In genomic region chr5:34486160-34486765, GRCh38 we compare ENCODE assay signal across 8 cellular contexts.
DNase-seq lines count a peak whose midpoint lies in the region; ATAC-seq and TF ChIP-seq lines count a peak whose summit lies in the region.

No MANE protein-coding gene starts in this region.

- CTCF ChIA-PET in activated CD4-positive, alpha-beta memory T cell treated with anti-CD3 and anti-CD28 coated beads, Interleukin-2, amount 10 ng/mL, durations not matched to agents 7 days and 5 days (lab: Charles Lee): interaction anchor here (0.8 to 2.8 kb wide), 15 partner anchors 8 to 537 kb away, joined by 3 to 15 read pairs (median 4); no protein-coding TSS in a partner anchor

- H4K8ac ChIP-seq in mesenchymal stem cell (ENCODE audit: low read length): no peak overlapping the region

- H3K4ac ChIP-seq in mesenchymal stem cell (ENCODE audit: low read depth in 1 of 2, low read length in 2 of 2): no peak overlapping the region

- peaks cover 18% of the 10 kb centered on the region for H3K9me3 ChIP-seq in endodermal cell (ENCODE audit: control insufficient read depth, low read length)
- H3K9me3 ChIP-seq in mesenchymal stem cell (ENCODE audit: control insufficient read depth, low read length): no peaks in the 10 kb centered on the region

- H2BK5ac ChIP-seq in mesenchymal stem cell (ENCODE audit: low read depth, low read length, poor library complexity, severe bottlenecking): no peak overlapping the region

- H3K79me1 ChIP-seq in mesenchymal stem cell (replicated peaks; ENCODE audit: low read length, poor library complexity, severe bottlenecking): no peaks in the 10 kb centered on the region

- no peak overlapping the region for H2AK5ac ChIP-seq in mesenchymal stem cell (ENCODE audit: low read length, severe bottlenecking)

- no peak overlapping the region for H2AFZ ChIP-seq in mesenchymal stem cell (ENCODE audit: low read depth, low read length)

- H2BK15ac ChIP-seq in mesenchymal stem cell (ENCODE audit: low read depth, poor library complexity, severe bottlenecking): no peak overlapping the region

- peak; percentile 74 for TF ChIP-seq CTCF in HL-60 (IDR thresholded peaks at IDR 0.05; ENCODE audit: insufficient read depth, low read length)
- peak; percentile 93 for TF ChIP-seq CTCF in endodermal cell (conservative IDR thresholded peaks at IDR 0.05)

- ATAC-seq in HG02588 (IDR thresholded peaks at IDR 0.05; ENCODE audit: unreplicated experiment): no peak

- no peak overlapping the region for H3K27ac Mint-ChIP-seq in activated CD4-positive, alpha-beta memory T cell treated with anti-CD3 and anti-CD28 coated beads, Interleukin-2, amount 10 ng/mL, durations not matched to agents 7 days and 5 days
- H3K27ac Mint-ChIP-seq in endodermal cell: no peak overlapping the region

- H3K36me3 Mint-ChIP-seq in activated CD4-positive, alpha-beta memory T cell treated with anti-CD3 and anti-CD28 coated beads, Interleukin-2, amount 10 ng/mL, durations not matched to agents 7 days and 5 days (ENCODE audit: low read depth): no peaks in the 10 kb centered on the region
- peaks cover 2% of the 10 kb centered on the region for H3K36me3 Mint-ChIP-seq in endodermal cell (ENCODE audit: low read depth)

- H3K4me1 Mint-ChIP-seq in activated CD4-positive, alpha-beta memory T cell treated with anti-CD3 and anti-CD28 coated beads, Interleukin-2, amount 10 ng/mL, durations not matched to agents 7 days and 5 days: no peaks in the 10 kb centered on the region
- H3K4me1 Mint-ChIP-seq in endodermal cell: peaks cover 38% of the 10 kb centered on the region

- H2BK120ac ChIP-seq in mesenchymal stem cell (ENCODE audit: low read depth, low read length): no peak overlapping the region

- H3K4me1 ChIP-seq in endodermal cell (ENCODE audit: control insufficient read depth, insufficient read depth, low read length): peaks cover 9% of the 10 kb centered on the region
- H3K4me1 ChIP-seq in mesenchymal stem cell (ENCODE audit: control insufficient read depth, insufficient read depth, low read depth, low read length): peaks cover 3% of the 10 kb centered on the region

- DNase-seq in GM04504 (ENCODE audit: low read depth): peak; percentile 67
- DNase-seq in HL-60 (ENCODE audit: low read depth in 1 of 2, low spot score in 1 of 2): peak; percentile 43 to 55
- DNase-seq in NCI-H748 treated with DMSO at 0.1 percent for 48 hours (lab: John Stamatoyannopoulos, UW): peak; percentile 98
- DNase-seq in activated CD4-positive, alpha-beta memory T cell treated with anti-CD3 and anti-CD28 coated beads, Interleukin-2, amount 10 ng/mL, durations not matched to agents 7 days and 5 days: peak; percentile 64
- DNase-seq in endodermal cell: peak; percentile 96
- peak; percentile 85 for DNase-seq in mesenchymal stem cell
- peak; percentile 20 to 39 for DNase-seq in stimulated activated CD8-positive, alpha-beta memory T cell treated with anti-CD3 and anti-CD28 coated beads, Interleukin-15, amount 100 ng/mL, for 48 hours (ENCODE audit: low read depth in 2 of 2)

- H3K23ac ChIP-seq in mesenchymal stem cell (ENCODE audit: low read length in 2 of 2): no peak overlapping the region

- H3K9me3 Mint-ChIP-seq in activated CD4-positive, alpha-beta memory T cell treated with anti-CD3 and anti-CD28 coated beads, Interleukin-2, amount 10 ng/mL, durations not matched to agents 7 days and 5 days: no peaks in the 10 kb centered on the region
- peaks cover 22% of the 10 kb centered on the region for H3K9me3 Mint-ChIP-seq in endodermal cell

- POLR2A ChIA-PET in activated CD4-positive, alpha-beta memory T cell treated with anti-CD3 and anti-CD28 coated beads, Interleukin-2, amount 10 ng/mL, durations not matched to agents 7 days and 5 days (lab: Charles Lee): no interaction called here

- no peak overlapping the region for H3K9ac ChIP-seq in endodermal cell (ENCODE audit: extremely low read depth, low read length, poor library complexity, severe bottlenecking)
- H3K9ac ChIP-seq in mesenchymal stem cell (ENCODE audit: low read length): peak overlapping the region; percentile 32

- H3K27me3 ChIP-seq in HL-60 (ENCODE audit: insufficient read depth, poor library complexity, severe bottlenecking) (peaks cover 4% of the 10 kb centered on the region), endodermal cell (ENCODE audit: control insufficient read depth, insufficient read depth, low read length, poor library complexity, severe bottlenecking) (no peaks in the 10 kb centered on the region), mesenchymal stem cell (ENCODE audit: control insufficient read depth in 1 of 2, insufficient read depth in 1 of 2, low read length in 2 of 2) (no peaks in the 10 kb centered on the region)

- 24 to 29% methylated on average over 5 to 14 of the region's 14 CpGs for WGBS in endodermal cell (ENCODE audit: insufficient coverage in 1 of 2, insufficient read length in 1 of 2), 2 experiments
- WGBS in mesenchymal stem cell: 30% methylated on average over 12 of the region's 14 CpGs

- H2BK12ac ChIP-seq in mesenchymal stem cell (ENCODE audit: low read length in 2 of 2): no peak overlapping the region

- H3K4me3 Mint-ChIP-seq in activated CD4-positive, alpha-beta memory T cell treated with anti-CD3 and anti-CD28 coated beads, Interleukin-2, amount 10 ng/mL, durations not matched to agents 7 days and 5 days: no peak overlapping the region
- no peak overlapping the region for H3K4me3 Mint-ChIP-seq in endodermal cell

- no peaks in the 10 kb centered on the region for H3K36me3 ChIP-seq in endodermal cell (ENCODE audit: control insufficient read depth, insufficient read depth, low read length)
- no peaks in the 10 kb centered on the region for H3K36me3 ChIP-seq in mesenchymal stem cell (ENCODE audit: control insufficient read depth in 1 of 2, insufficient read depth in 2 of 2, low read depth in 1 of 2, low read length in 2 of 2)

- no peak overlapping the region for H3K18ac ChIP-seq in mesenchymal stem cell (ENCODE audit: low read depth in 1 of 2, low read length in 2 of 2)

- H3K27ac ChIP-seq in HL-60 (replicated peaks): no peak overlapping the region
- no peak overlapping the region for H3K27ac ChIP-seq in endodermal cell (ENCODE audit: low read depth, low read length)
- H3K27ac ChIP-seq in mesenchymal stem cell (ENCODE audit: low read length, poor library complexity, severe bottlenecking): no peak overlapping the region

- peaks cover 39% of the 10 kb centered on the region for H3K27me3 Mint-ChIP-seq in activated CD4-positive, alpha-beta memory T cell treated with anti-CD3 and anti-CD28 coated beads, Interleukin-2, amount 10 ng/mL, durations not matched to agents 7 days and 5 days
- peaks cover 5% of the 10 kb centered on the region for H3K27me3 Mint-ChIP-seq in endodermal cell (ENCODE audit: insufficient read depth)

- H4K91ac ChIP-seq in mesenchymal stem cell (ENCODE audit: low read length): no peak overlapping the region

- H3K4me3 ChIP-seq in HL-60 (replicated peaks; ENCODE audit: insufficient read depth, low read length) (no peak overlapping the region), endodermal cell (ENCODE audit: low read length) (no peak overlapping the region), mesenchymal stem cell (ENCODE audit: insufficient read depth in 1 of 2, low read depth in 1 of 2, low read length in 2 of 2) (peak overlapping the region in 1 of 2 experiments; percentile 1)

- no peak overlapping the region for H3K14ac ChIP-seq in mesenchymal stem cell (ENCODE audit: low read length in 2 of 2)

- H3K4me2 ChIP-seq in mesenchymal stem cell (ENCODE audit: low read length, poor library complexity, severe bottlenecking): no peak overlapping the region

Comparison
In these comparisons a context has a peak if more than half of its experiments do, and no peak if none do; other contexts are left out.
1. DNase-seq: peak in every context shown above with its lines; median percentile 98 in NCI-H748 treated with DMSO at 0.1 percent for 48 hours; 96 in endodermal cell; 85 in mesenchymal stem cell; 67 in GM04504; 64 in activated CD4-positive, alpha-beta memory T cell treated with anti-CD3 and anti-CD28 coated beads, Interleukin-2, amount 10 ng/mL, durations not matched to agents 7 days and 5 days; 49 in HL-60; 30 in stimulated activated CD8-positive, alpha-beta memory T cell treated with anti-CD3 and anti-CD28 coated beads, Interleukin-15, amount 100 ng/mL, for 48 hours.